Comparison of ENCODE assay signal across 15 cellular contexts in the genomic region with DNA sequence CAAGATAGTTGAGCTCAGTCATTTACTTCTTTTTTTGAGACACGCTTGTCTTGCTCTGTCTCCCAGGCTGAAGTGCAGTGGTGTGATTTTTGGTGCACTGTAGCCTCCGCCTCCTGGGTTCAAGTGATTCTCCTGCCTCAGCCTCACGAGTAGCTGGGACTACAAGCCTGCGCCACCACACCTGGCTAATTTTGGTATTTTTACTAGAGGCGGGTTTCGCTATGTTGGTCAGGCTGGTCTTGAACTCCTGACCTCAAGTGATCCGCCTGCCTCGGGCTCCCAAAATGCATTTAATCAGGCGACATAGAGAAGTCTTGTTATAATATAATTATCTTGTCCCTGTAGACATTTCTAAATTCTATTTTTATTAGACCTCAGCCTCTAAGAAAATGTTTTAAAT. TPM values are rescaled to one million over a fixed set of nuclear protein-coding genes. Genes with fewer than 3 reads are reported as not detected.
DNase-seq lines count a peak whose midpoint lies in the region; ATAC-seq and TF ChIP-seq lines count a peak whose summit lies in the region.
"Had no signal": no experiment of that assay in that cellular context is flagged by ENCODE, and none has a peak within 500 bp of the region (broad histone marks: within the 10 kb centered on the region; RNA-seq: fewer than 3 reads in every experiment).

No MANE protein-coding gene starts in this region.

- H3F3A ChIP-seq in SU-DHL-6 (ENCODE audit: insufficient read depth), result peaks cover 28% of the 10 kb centered on the region; the same call in 1 of the 2 replicates

- no peaks in the 10 kb centered on the region for H3K36me3 ChIP-seq in CD8-positive, alpha-beta memory T cell (ENCODE audit: insufficient read depth, low read length)
- H3K36me3 ChIP-seq in SU-DHL-6 (ENCODE audit: low read length), result no peaks in the 10 kb centered on the region

- H4K20me1 ChIP-seq in SU-DHL-6 (ENCODE audit: low read depth, low read length), result peaks cover 73% of the 10 kb centered on the region

- H3K4me2 ChIP-seq in SU-DHL-6 (ENCODE audit: low read depth, low read length, poor library complexity, severe bottlenecking), result peak overlapping the region; percentile 91

- no peak for ATAC-seq in memory B cell (ENCODE audit: low read depth)
- ATAC-seq: activated naive CD4-positive, alpha-beta T cell treated with anti-CD3 and anti-CD28 coated beads, Interleukin-2, amount 50 U/mL, for 72 hours; left ventricle myocardium superior had no signal

- no peak overlapping the region for H3K9ac ChIP-seq in SU-DHL-6 (ENCODE audit: low read length)

- H3K36me3 Mint-ChIP-seq in activated CD4-positive, alpha-beta T cell treated with anti-CD3 and anti-CD28 coated beads, Interleukin-2, amount 10 ng/mL, durations not matched to agents 24 days and 14 days (ENCODE audit: low read depth), result peaks cover 42% of the 10 kb centered on the region
- H3K36me3 Mint-ChIP-seq in CD8-positive, alpha-beta memory T cell, result peaks cover 0 to 18% (median 0%) of the 10 kb centered on the region in 3 donors
- H3K36me3 Mint-ChIP-seq in memory B cell, result peaks cover 1% of the 10 kb centered on the region

- H3K27ac Mint-ChIP-seq in activated CD4-positive, alpha-beta T cell treated with anti-CD3 and anti-CD28 coated beads, Interleukin-2, amount 10 ng/mL, durations not matched to agents 24 days and 14 days, result no peak overlapping the region
- peak overlapping the region in 2 of 8 donors; percentile 24 to 32 for H3K27ac Mint-ChIP-seq in CD8-positive, alpha-beta memory T cell
- H3K27ac Mint-ChIP-seq in memory B cell, result no peak overlapping the region

- H3K4me1 Mint-ChIP-seq in activated CD4-positive, alpha-beta T cell treated with anti-CD3 and anti-CD28 coated beads, Interleukin-2, amount 10 ng/mL, durations not matched to agents 24 days and 14 days, result peaks cover 62% of the 10 kb centered on the region
- peaks cover 81 to 97% (median 92%) of the 10 kb centered on the region in 3 donors for H3K4me1 Mint-ChIP-seq in CD8-positive, alpha-beta memory T cell
- peaks cover 60% of the 10 kb centered on the region for H3K4me1 Mint-ChIP-seq in memory B cell

- POLR2A ChIA-PET in CD8-positive, alpha-beta memory T cell (lab: Charles Lee), result no interaction called here

- H3K9me3 Mint-ChIP-seq in activated CD4-positive, alpha-beta T cell treated with anti-CD3 and anti-CD28 coated beads, Interleukin-2, amount 10 ng/mL, durations not matched to agents 24 days and 14 days, result no peaks in the 10 kb centered on the region
- no peaks in the 10 kb centered on the region for H3K9me3 Mint-ChIP-seq in CD8-positive, alpha-beta memory T cell
- no peaks in the 10 kb centered on the region for H3K9me3 Mint-ChIP-seq in memory B cell
- H3K9me3 Mint-ChIP-seq: activated naive CD4-positive, alpha-beta T cell treated with anti-CD3 and anti-CD28 coated beads, Interleukin-2, amount 50 U/mL, for 72 hours had no signal

- no peaks in the 10 kb centered on the region for H3K27me3 ChIP-seq in CD8-positive, alpha-beta memory T cell (ENCODE audit: insufficient read depth, low read length, poor library complexity, severe bottlenecking)
- H3K27me3 ChIP-seq in SU-DHL-6 (ENCODE audit: low read length), result no peaks in the 10 kb centered on the region

- peak overlapping the region; percentile 98 for H3K4me3 Mint-ChIP-seq in activated CD4-positive, alpha-beta T cell treated with anti-CD3 and anti-CD28 coated beads, Interleukin-2, amount 10 ng/mL, durations not matched to agents 24 days and 14 days
- peak overlapping the region in 6 of 7 donors; percentile 34 to 99 (median 57) for H3K4me3 Mint-ChIP-seq in CD8-positive, alpha-beta memory T cell
- H3K4me3 Mint-ChIP-seq in memory B cell, result peak overlapping the region; percentile 41

- no peak for DNase-seq in activated CD4-positive, alpha-beta T cell treated with anti-CD3 and anti-CD28 coated beads, Interleukin-2, amount 10 ng/mL, durations not matched to agents 24 days and 14 days
- DNase-seq in activated CD4-positive, alpha-beta T cell treated with anti-CD3 and anti-CD28 coated beads, Interleukin-2, amount 50 U/mL, for 4 hours, result no peak
- no peak for DNase-seq in CD8-positive, alpha-beta memory T cell
- no peak for DNase-seq in memory B cell (ENCODE audit: low spot score in 2 of 2)
- DNase-seq in COR-L47 (lab: John Stamatoyannopoulos, UW), result no peak
- DNase-seq in EL, result no peak
- no peak for DNase-seq in KG1 (lab: John Stamatoyannopoulos, UW)
- DNase-seq: caudate nucleus, left ventricle myocardium superior, MV-4-11, NCI-H2171, SHP77, T1000 had no signal

- peaks cover 100% of the 10 kb centered on the region for H3K79me2 ChIP-seq in SU-DHL-6 (ENCODE audit: insufficient read depth, low read length)

- H3K27ac ChIP-seq in CD8-positive, alpha-beta memory T cell (ENCODE audit: low read depth, low read length), result no peak overlapping the region
- no peak overlapping the region for H3K27ac ChIP-seq in SU-DHL-6 (ENCODE audit: low read depth, low read length)

- H3K9me3 ChIP-seq in CD8-positive, alpha-beta memory T cell (ENCODE audit: low read length), result no peaks in the 10 kb centered on the region
- no peaks in the 10 kb centered on the region for H3K9me3 ChIP-seq in SU-DHL-6 (ENCODE audit: insufficient read depth, low read length)

- no peaks in the 10 kb centered on the region for H3K9me2 ChIP-seq in SU-DHL-6 (replicated peaks; ENCODE audit: insufficient read depth, low read length)

- no peak overlapping the region for H3K4me3 ChIP-seq in CD8-positive, alpha-beta memory T cell (ENCODE audit: low read length)
- H3K4me3 ChIP-seq in SU-DHL-6 (ENCODE audit: insufficient read depth, low read length, poor library complexity, severe bottlenecking), result peak overlapping the region; percentile 9

- H3K4me1 ChIP-seq in CD8-positive, alpha-beta memory T cell (ENCODE audit: insufficient read depth, low read length), result peaks cover 81% of the 10 kb centered on the region

- TF ChIP-seq CTCF in SU-DHL-6 (IDR thresholded peaks at IDR 0.05; ENCODE audit: insufficient read depth, low read length, poor library complexity, severe bottlenecking), result no peak

- H2AFZ ChIP-seq in SU-DHL-6 (ENCODE audit: low read depth, low read length, severe bottlenecking), result no peak overlapping the region

- intact Hi-C loops in activated CD4-positive, alpha-beta T cell treated with anti-CD3 and anti-CD28 coated beads, Interleukin-2, amount 10 ng/mL, durations not matched to agents 24 days and 14 days (cut with micrococcal nuclease), result no loop called here

- CTCF ChIA-PET in CD8-positive, alpha-beta memory T cell (lab: Charles Lee), result interaction anchor here (1.2 to 2.2 kb wide), 3 partner anchors 9 to 353 kb away, joined by 3 to 4 read pairs (median 3); no protein-coding TSS in a partner anchor

- no peaks in the 10 kb centered on the region for H3K27me3 Mint-ChIP-seq in activated CD4-positive, alpha-beta T cell treated with anti-CD3 and anti-CD28 coated beads, Interleukin-2, amount 10 ng/mL, durations not matched to agents 24 days and 14 days
- H3K27me3 Mint-ChIP-seq in CD8-positive, alpha-beta memory T cell, result peaks cover 0 to 2% of the 10 kb centered on the region in 2 donors
- H3K27me3 Mint-ChIP-seq in memory B cell, result no peaks in the 10 kb centered on the region

RNA-seq across cellular contexts. Expression of gene AMD1, which starts 6.1 kb away (rescaled TPM):
- total RNA-seq in activated CD4-positive, alpha-beta T cell treated with anti-CD3 and anti-CD28 coated beads, Interleukin-2, amount 10 ng/mL, durations not matched to agents 24 days and 14 days, result 108 and 113 TPM in 2 replicates
- 10 to 100 TPM; 95.8 to 96.3 TPM for total RNA-seq in CD8-positive, alpha-beta memory T cell
- 52.0 TPM for polyA plus RNA-seq in CD8-positive, alpha-beta memory T cell

Comparison
In these comparisons a context has a peak if more than half of its experiments do, and no peak if none do; other contexts are left out.
1. H3K4me3 Mint-ChIP-seq: peak in every context shown above with its lines; median percentile 98 in activated CD4-positive, alpha-beta T cell treated with anti-CD3 and anti-CD28 coated beads, Interleukin-2, amount 10 ng/mL, durations not matched to agents 24 days and 14 days; 57 in CD8-positive, alpha-beta memory T cell; 41 in memory B cell.